24 cellular contexts compared by ENCODE assay signal in the genomic region with DNA sequence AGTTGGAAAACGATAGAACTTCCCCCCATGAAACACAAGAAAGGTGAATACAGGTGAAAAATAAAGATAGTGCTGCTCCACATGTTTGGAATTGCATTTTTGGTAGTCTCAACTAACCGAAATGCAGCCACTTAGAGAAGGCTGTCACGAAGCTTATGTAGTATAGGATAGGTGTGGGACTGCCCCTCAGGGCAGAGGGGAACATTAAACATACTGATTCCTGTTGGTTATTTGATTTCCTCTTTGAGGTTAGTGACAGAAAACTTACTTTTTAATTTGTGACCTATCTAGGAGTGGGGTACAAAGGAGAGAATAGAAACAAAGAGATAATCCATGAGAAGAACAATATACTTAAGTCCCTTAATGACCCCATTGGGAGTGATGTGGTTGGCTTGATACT.
DNase-seq lines count a peak whose midpoint lies in the region; ATAC-seq and TF ChIP-seq lines count a peak whose summit lies in the region.
"Had no signal": no experiment of that assay in that cellular context is flagged by ENCODE, and none has a peak within 500 bp of the region (broad histone marks: within the 10 kb centered on the region; RNA-seq: fewer than 3 reads in every experiment).

No MANE protein-coding gene starts in this region.

- peak; percentile 34 for ATAC-seq in activated CD8-positive, alpha-beta T cell treated with anti-CD3 and anti-CD28 coated beads for 36 hours
- ATAC-seq in activated CD8-positive, alpha-beta T cell treated with anti-CD3 and anti-CD28 coated beads, Interleukin-2, amount 10 ng/mL, durations not matched to agents 7 days and 5 days, result no peak
- peak; percentile 31 for ATAC-seq in stimulated activated memory B cell treated with anti-CD40 and anti-IgM and Interleukin-4, amounts not matched to agents 10 μg/mL and 1 μg/mL and 100 μg/mL, for 72 hours
- no peak for ATAC-seq in stimulated activated effector memory CD8-positive, alpha-beta T cell treated with anti-CD3 and anti-CD28 coated beads, Interleukin-12 subunit alpha, Interleukin-12 subunit beta, amount 100 ng/mL, for 72 hours
- ATAC-seq: CD8-positive, alpha-beta T cell; GM12878 had no signal

- intact Hi-C loops in activated CD8-positive, alpha-beta T cell treated with anti-CD3 and anti-CD28 coated beads for 36 hours (cut with micrococcal nuclease), result no loop called here

- H2AFZ ChIP-seq in Loucy (ENCODE audit: low read length), result peak overlapping the region; percentile 5; the same call in 1 of the 2 replicates

- H3K9me3 ChIP-seq in BLaER1 treated with 17β-estradiol and CSF1 and Interleukin-3, amounts not matched to agents 10 nM and 100 nM (replicated peaks in 1 of 11), result peaks cover 0 to 7% (median 1%) of the 10 kb centered on the region in 11 experiments; a peak in 7 of 22 replicates
- H3K9me3 ChIP-seq in Loucy (ENCODE audit: insufficient read depth, low read depth, low read length) (no peaks in the 10 kb centered on the region), tibial nerve (no peaks in the 10 kb centered on the region)
- H3K9me3 ChIP-seq: BE2C, Caco-2 had no signal

- no peaks in the 10 kb centered on the region for H3K9me2 ChIP-seq in Loucy (replicated peaks; ENCODE audit: low read depth, low read length)

- H3K27ac ChIP-seq in BLaER1 treated with 17β-estradiol and CSF1 and Interleukin-3, amounts not matched to agents 10 nM and 100 nM, result no peak overlapping the region
- no peak overlapping the region for H3K27ac ChIP-seq in tibial nerve
- H3K27ac ChIP-seq: BLaER1, C4-2B had no signal

- H3K4me3 Mint-ChIP-seq in activated CD8-positive, alpha-beta T cell treated with anti-CD3 and anti-CD28 coated beads for 36 hours, result no peak overlapping the region
- H3K4me3 Mint-ChIP-seq in activated CD8-positive, alpha-beta T cell treated with anti-CD3 and anti-CD28 coated beads, Interleukin-2, amount 10 ng/mL, durations not matched to agents 7 days and 5 days, result no peak overlapping the region
- no peak overlapping the region for H3K4me3 Mint-ChIP-seq in stimulated activated memory B cell treated with anti-CD40 and anti-IgM and Interleukin-4, amounts not matched to agents 10 μg/mL and 1 μg/mL and 100 μg/mL, for 72 hours
- no peak overlapping the region for H3K4me3 Mint-ChIP-seq in stimulated activated effector memory CD8-positive, alpha-beta T cell treated with anti-CD3 and anti-CD28 coated beads, Interleukin-12 subunit alpha, Interleukin-12 subunit beta, amount 100 ng/mL, for 72 hours
- H3K4me3 Mint-ChIP-seq: CD4-positive, alpha-beta T cell; CD8-positive, alpha-beta T cell had no signal

- no peaks in the 10 kb centered on the region for H3K9me3 Mint-ChIP-seq in activated CD8-positive, alpha-beta T cell treated with anti-CD3 and anti-CD28 coated beads for 36 hours
- H3K9me3 Mint-ChIP-seq in activated CD8-positive, alpha-beta T cell treated with anti-CD3 and anti-CD28 coated beads, Interleukin-2, amount 10 ng/mL, durations not matched to agents 7 days and 5 days (ENCODE audit: insufficient read depth), result no peaks in the 10 kb centered on the region
- H3K9me3 Mint-ChIP-seq in stimulated activated memory B cell treated with anti-CD40 and anti-IgM and Interleukin-4, amounts not matched to agents 10 μg/mL and 1 μg/mL and 100 μg/mL, for 72 hours, result no peaks in the 10 kb centered on the region
- peaks cover 8% of the 10 kb centered on the region for H3K9me3 Mint-ChIP-seq in stimulated activated effector memory CD8-positive, alpha-beta T cell treated with anti-CD3 and anti-CD28 coated beads, Interleukin-12 subunit alpha, Interleukin-12 subunit beta, amount 100 ng/mL, for 72 hours
- H3K9me3 Mint-ChIP-seq: CD4-positive, alpha-beta T cell; CD8-positive, alpha-beta T cell had no signal

- H3K36me3 Mint-ChIP-seq in activated CD8-positive, alpha-beta T cell treated with anti-CD3 and anti-CD28 coated beads for 36 hours (ENCODE audit: low read depth), result peaks cover 7% of the 10 kb centered on the region
- H3K36me3 Mint-ChIP-seq in activated CD8-positive, alpha-beta T cell treated with anti-CD3 and anti-CD28 coated beads, Interleukin-2, amount 10 ng/mL, durations not matched to agents 7 days and 5 days (ENCODE audit: low read depth), result peaks cover 25% of the 10 kb centered on the region
- H3K36me3 Mint-ChIP-seq in stimulated activated memory B cell treated with anti-CD40 and anti-IgM and Interleukin-4, amounts not matched to agents 10 μg/mL and 1 μg/mL and 100 μg/mL, for 72 hours, result no peaks in the 10 kb centered on the region
- H3K36me3 Mint-ChIP-seq in stimulated activated effector memory CD8-positive, alpha-beta T cell treated with anti-CD3 and anti-CD28 coated beads, Interleukin-12 subunit alpha, Interleukin-12 subunit beta, amount 100 ng/mL, for 72 hours, result no peaks in the 10 kb centered on the region

- POLR2A ChIA-PET in activated CD8-positive, alpha-beta T cell treated with anti-CD3 and anti-CD28 coated beads for 36 hours (lab: Charles Lee), result no interaction called here
- POLR2A ChIA-PET in activated CD8-positive, alpha-beta T cell treated with anti-CD3 and anti-CD28 coated beads, Interleukin-2, amount 10 ng/mL, durations not matched to agents 7 days and 5 days (lab: Charles Lee), result no interaction called here

- no peaks in the 10 kb centered on the region for H3K27me3 ChIP-seq in BLaER1 treated with 17β-estradiol and CSF1 and Interleukin-3, amounts not matched to agents 10 nM and 100 nM
- H3K27me3 ChIP-seq in Loucy (ENCODE audit: insufficient read depth, low read length, poor library complexity, severe bottlenecking) (no peaks in the 10 kb centered on the region), tibial nerve (no peaks in the 10 kb centered on the region)
- H3K27me3 ChIP-seq: BE2C, BLaER1 had no signal

- H3K4me2 ChIP-seq in BLaER1 treated with 17β-estradiol and CSF1 and Interleukin-3, amounts not matched to agents 10 nM and 100 nM, result peak overlapping the region in 8 of 11 experiments; percentile 5 to 62 (median 45); a peak in 10 of 22 replicates
- peak overlapping the region; percentile 30 for H3K4me2 ChIP-seq in Loucy (ENCODE audit: low read depth, low read length, poor library complexity, severe bottlenecking)

- H3K27me3 Mint-ChIP-seq in activated CD8-positive, alpha-beta T cell treated with anti-CD3 and anti-CD28 coated beads for 36 hours, result no peaks in the 10 kb centered on the region
- H3K27me3 Mint-ChIP-seq in activated CD8-positive, alpha-beta T cell treated with anti-CD3 and anti-CD28 coated beads, Interleukin-2, amount 10 ng/mL, durations not matched to agents 7 days and 5 days (ENCODE audit: low read depth), result no peaks in the 10 kb centered on the region
- H3K27me3 Mint-ChIP-seq in stimulated activated memory B cell treated with anti-CD40 and anti-IgM and Interleukin-4, amounts not matched to agents 10 μg/mL and 1 μg/mL and 100 μg/mL, for 72 hours, result no peaks in the 10 kb centered on the region
- H3K27me3 Mint-ChIP-seq: CD4-positive, alpha-beta T cell had no signal

- H3K9ac ChIP-seq in BLaER1 treated with 17β-estradiol and CSF1 and Interleukin-3, amounts not matched to agents 10 nM and 100 nM, result no peak overlapping the region
- no peak overlapping the region for H3K9ac ChIP-seq in Loucy (ENCODE audit: low read depth, low read length, poor library complexity, severe bottlenecking)
- H3K9ac ChIP-seq: BLaER1 had no signal

- no peaks in the 10 kb centered on the region for H4K20me1 ChIP-seq in BLaER1 treated with 17β-estradiol and CSF1 and Interleukin-3, amounts not matched to agents 10 nM and 100 nM
- H4K20me1 ChIP-seq in Loucy (ENCODE audit: insufficient read depth, low read length, poor library complexity, severe bottlenecking), result no peaks in the 10 kb centered on the region
- H4K20me1 ChIP-seq: BLaER1 had no signal

- no peaks in the 10 kb centered on the region for H3K36me3 ChIP-seq in BLaER1 treated with 17β-estradiol and CSF1 and Interleukin-3, amounts not matched to agents 10 nM and 100 nM
- H3K36me3 ChIP-seq in Loucy (ENCODE audit: insufficient read depth, low read length) (no peaks in the 10 kb centered on the region), tibial nerve (no peaks in the 10 kb centered on the region)
- H3K36me3 ChIP-seq: BE2C, BLaER1 had no signal

- TF ChIP-seq EP300 in tibial nerve (IDR thresholded peaks at IDR 0.05), result no peak

- TF ChIP-seq CTCF in activated CD8-positive, alpha-beta T cell treated with anti-CD3 and anti-CD28 coated beads for 36 hours (IDR thresholded peaks at IDR 0.05), result no peak
- TF ChIP-seq CTCF in Loucy (conservative IDR thresholded peaks at IDR 0.05; ENCODE audit: low read length), result no peak
- TF ChIP-seq CTCF in tibial nerve (IDR thresholded peaks at IDR 0.05), result no peak

- no peak overlapping the region for H3K4me3 ChIP-seq in BLaER1 treated with 17β-estradiol and CSF1 and Interleukin-3, amounts not matched to agents 10 nM and 100 nM
- H3K4me3 ChIP-seq in Loucy (ENCODE audit: low read length, poor library complexity, severe bottlenecking) (no peak overlapping the region), tibial nerve (no peak overlapping the region)
- H3K4me3 ChIP-seq: BLaER1, GM12878 had no signal

- no peaks in the 10 kb centered on the region for H3F3A ChIP-seq in Loucy (ENCODE audit: low read depth)

- no peak overlapping the region for H3K27ac Mint-ChIP-seq in activated CD8-positive, alpha-beta T cell treated with anti-CD3 and anti-CD28 coated beads for 36 hours
- H3K27ac Mint-ChIP-seq in activated CD8-positive, alpha-beta T cell treated with anti-CD3 and anti-CD28 coated beads, Interleukin-2, amount 10 ng/mL, durations not matched to agents 7 days and 5 days, result no peak overlapping the region
- no peak overlapping the region for H3K27ac Mint-ChIP-seq in stimulated activated memory B cell treated with anti-CD40 and anti-IgM and Interleukin-4, amounts not matched to agents 10 μg/mL and 1 μg/mL and 100 μg/mL, for 72 hours
- no peak overlapping the region for H3K27ac Mint-ChIP-seq in stimulated activated effector memory CD8-positive, alpha-beta T cell treated with anti-CD3 and anti-CD28 coated beads, Interleukin-12 subunit alpha, Interleukin-12 subunit beta, amount 100 ng/mL, for 72 hours
- H3K27ac Mint-ChIP-seq: CD4-positive, alpha-beta T cell; CD8-positive, alpha-beta T cell had no signal

- no peak for TF ChIP-seq POLR2A in tibial nerve (IDR thresholded peaks at IDR 0.05)

- peaks cover 13 to 29% (median 17%) of the 10 kb centered on the region in 10 experiments for H3K4me1 ChIP-seq in BLaER1 treated with 17β-estradiol and CSF1 and Interleukin-3, amounts not matched to agents 10 nM and 100 nM
- peaks cover 35% of the 10 kb centered on the region for H3K4me1 ChIP-seq in Loucy (ENCODE audit: insufficient read depth, low read length, poor library complexity, severe bottlenecking)
- H3K4me1 ChIP-seq in tibial nerve, result no peaks in the 10 kb centered on the region
- H3K4me1 ChIP-seq: BE2C, Caco-2 had no signal

- WGBS in tibial nerve, 2 donors, result 91% methylated on average over 3 of the region's 3 CpGs

- no peaks in the 10 kb centered on the region for H3K79me2 ChIP-seq in Loucy (ENCODE audit: insufficient read depth, low read length)

- peaks cover 18% of the 10 kb centered on the region for H3K4me1 Mint-ChIP-seq in activated CD8-positive, alpha-beta T cell treated with anti-CD3 and anti-CD28 coated beads for 36 hours (ENCODE audit: low read depth)
- H3K4me1 Mint-ChIP-seq in activated CD8-positive, alpha-beta T cell treated with anti-CD3 and anti-CD28 coated beads, Interleukin-2, amount 10 ng/mL, durations not matched to agents 7 days and 5 days (ENCODE audit: low read depth), result peaks cover 18% of the 10 kb centered on the region
- H3K4me1 Mint-ChIP-seq in stimulated activated memory B cell treated with anti-CD40 and anti-IgM and Interleukin-4, amounts not matched to agents 10 μg/mL and 1 μg/mL and 100 μg/mL, for 72 hours, result peaks cover 36% of the 10 kb centered on the region
- H3K4me1 Mint-ChIP-seq in stimulated activated effector memory CD8-positive, alpha-beta T cell treated with anti-CD3 and anti-CD28 coated beads, Interleukin-12 subunit alpha, Interleukin-12 subunit beta, amount 100 ng/mL, for 72 hours, result peaks cover 14% of the 10 kb centered on the region

- DNase-seq in activated CD8-positive, alpha-beta T cell treated with anti-CD3 and anti-CD28 coated beads for 36 hours, result no peak
- DNase-seq in activated CD8-positive, alpha-beta T cell treated with anti-CD3 and anti-CD28 coated beads, Interleukin-2, amount 10 ng/mL, durations not matched to agents 7 days and 5 days, result no peak
- DNase-seq in stimulated activated effector memory CD8-positive, alpha-beta T cell treated with anti-CD3 and anti-CD28 coated beads, Interleukin-12 subunit alpha, Interleukin-12 subunit beta, amount 100 ng/mL, for 72 hours (ENCODE audit: low spot score in 2 of 2), result no peak
- DNase-seq in tibial nerve (ENCODE audit: low spot score in 2 of 2) (no peak), DMS114 treated with DMSO at 0.1 percent for 48 hours (lab: John Stamatoyannopoulos, UW; ENCODE audit: unreplicated experiment) (no peak)
- DNase-seq: 8988T; ACHN; BE2C; Caco-2; Calu3; CD4-positive, alpha-beta T cell; CD8-positive, alpha-beta T cell; DMS153; DMS53; DMS79; DND-41; EL; GDM1 had no signal

- CTCF ChIA-PET in activated CD8-positive, alpha-beta T cell treated with anti-CD3 and anti-CD28 coated beads for 36 hours (lab: Charles Lee), result no interaction called here
- CTCF ChIA-PET in activated CD8-positive, alpha-beta T cell treated with anti-CD3 and anti-CD28 coated beads, Interleukin-2, amount 10 ng/mL, durations not matched to agents 7 days and 5 days (lab: Charles Lee), result interaction anchor here (1.0 kb wide), 1 partner anchor 65 kb away, joined by 4 read pairs; no protein-coding TSS in a partner anchor

Comparison
In these comparisons a context has a peak if more than half of its experiments do, and no peak if none do; other contexts are left out.
1. ATAC-seq: peak in activated CD8-positive, alpha-beta T cell treated with anti-CD3 and anti-CD28 coated beads for 36 hours (single experiment) and stimulated activated memory B cell treated with anti-CD40 and anti-IgM and Interleukin-4, amounts not matched to agents 10 μg/mL and 1 μg/mL and 100 μg/mL, for 72 hours (single experiment); none in activated CD8-positive, alpha-beta T cell treated with anti-CD3 and anti-CD28 coated beads, Interleukin-2, amount 10 ng/mL, durations not matched to agents 7 days and 5 days (single experiment) and stimulated activated effector memory CD8-positive, alpha-beta T cell treated with anti-CD3 and anti-CD28 coated beads, Interleukin-12 subunit alpha, Interleukin-12 subunit beta, amount 100 ng/mL, for 72 hours (single experiment).